Comparison of ENCODE assay signal across 23 cellular contexts in the genomic region with DNA sequence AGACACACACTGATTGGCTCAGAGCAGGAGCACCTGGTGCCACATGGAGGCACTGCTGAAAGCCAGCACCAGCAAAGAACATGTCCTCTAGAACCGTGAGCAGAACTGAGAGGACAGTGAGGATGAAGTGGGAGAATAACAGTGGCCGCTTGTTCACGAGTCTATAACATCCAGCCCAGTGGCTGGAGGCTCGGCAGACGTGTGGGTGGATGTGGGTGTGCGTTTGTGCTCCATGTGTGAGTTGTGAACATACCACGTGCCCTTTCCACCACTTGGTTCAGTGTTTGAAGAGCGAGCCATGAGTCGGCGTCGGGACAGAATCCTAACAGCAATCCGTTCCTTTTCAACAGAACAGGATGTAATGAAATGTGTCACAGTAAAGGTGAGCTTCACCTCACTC.
DNase-seq lines count a peak whose midpoint lies in the region; ATAC-seq, FAIRE-seq and TF ChIP-seq lines count a peak whose summit lies in the region.
"Had no signal": no experiment of that assay in that cellular context is flagged by ENCODE, and none has a peak within 500 bp of the region (broad histone marks: within the 10 kb centered on the region; RNA-seq: fewer than 3 reads in every experiment).

No MANE protein-coding gene starts in this region.

- H3K14ac ChIP-seq in H1 (ENCODE audit: insufficient read length), result no peak overlapping the region

- no peaks in the 10 kb centered on the region for H3K9me3 Mint-ChIP-seq in activated CD8-positive, alpha-beta memory T cell treated with anti-CD3 and anti-CD28 coated beads, Interleukin-2, amount 10 ng/mL, durations not matched to agents 7 days and 5 days (ENCODE audit: low read depth)

- H3K23ac ChIP-seq in H1 (ENCODE audit: insufficient read length), result no peak overlapping the region

- no peaks in the 10 kb centered on the region for H3K23me2 ChIP-seq in H1 (ENCODE audit: low read depth, low read length)

- no peak overlapping the region for H3K27ac Mint-ChIP-seq in activated CD8-positive, alpha-beta memory T cell treated with anti-CD3 and anti-CD28 coated beads, Interleukin-2, amount 10 ng/mL, durations not matched to agents 7 days and 5 days
- H3K27ac Mint-ChIP-seq: B cell; CD4-positive, CD25-positive, alpha-beta regulatory T cell; CD8-positive, alpha-beta T cell had no signal

- H4K91ac ChIP-seq in H1 (replicated peaks; ENCODE audit: insufficient read length, low read length), result peak overlapping the region; percentile 13

- no peak overlapping the region for H2AK5ac ChIP-seq in H1 (ENCODE audit: low read depth, low read length)

- H4K20me1 ChIP-seq in H1 (replicated peaks in 1 of 2; ENCODE audit: control insufficient read depth in 1 of 2, insufficient read depth in 2 of 2, low read length in 2 of 2) (no peaks in the 10 kb centered on the region), HepG2 (ENCODE audit: insufficient read depth, low read length) (no peaks in the 10 kb centered on the region)
- H4K20me1 ChIP-seq: BLaER1 had no signal

- no peak for TF ChIP-seq RAD21 in H1 (IDR thresholded peaks at IDR 0.05 in 1 of 2, conservative IDR thresholded peaks at IDR 0.05 in 1 of 2; ENCODE audit: low read depth in 2 of 2, low read length in 2 of 2)
- no peak for TF ChIP-seq RAD21 in HepG2 (CRISPR knock-in tag; IDR thresholded peaks at IDR 0.05)

- no peak overlapping the region for H3K18ac ChIP-seq in H1 (ENCODE audit: extremely low read depth, low read length)

- H3K4me2 ChIP-seq in H1 (ENCODE audit: insufficient read depth in 1 of 2, low read depth in 2 of 2, low read length in 2 of 2) (no peak overlapping the region), HepG2 (ENCODE audit: low read depth, low read length) (no peak overlapping the region)
- H3K4me2 ChIP-seq: BLaER1 had no signal

- no peak for TF ChIP-seq EP300 in H1 (IDR thresholded peaks at IDR 0.05; ENCODE audit: borderline replicate concordance in 1 of 2, low read depth in 2 of 2, low read length in 2 of 2)
- TF ChIP-seq EP300 in HepG2 (IDR thresholded peaks at IDR 0.05; ENCODE audit: low read depth in 2 of 2, low read length in 2 of 2), result no peak
- no peak for TF ChIP-seq EP300 in HepG2 (CRISPR knock-in tag; IDR thresholded peaks at IDR 0.05; ENCODE audit: borderline replicate concordance)

- H3K27ac ChIP-seq in H1 (ENCODE audit: low read depth, low read length) (no peak overlapping the region), HepG2 (ENCODE audit: extremely low read length, insufficient read depth, low read length) (no peak overlapping the region)
- H3K27ac ChIP-seq: 22Rv1, BLaER1, C4-2B had no signal

- H4K8ac ChIP-seq in H1 (ENCODE audit: extremely low read depth, insufficient read depth, low read length), result no peak overlapping the region; the same call in 1 of the 2 replicates

- no peak overlapping the region; the same call in 1 of the 2 replicates for H2BK12ac ChIP-seq in H1 (ENCODE audit: low read depth, low read length)

- POLR2A ChIA-PET in H1 (lab: Charles Lee; ENCODE audit: partially characterized antibody) (no interaction called here), HepG2 (lab: Yijun Ruan, JAX) (no interaction called here)

- H2BK120ac ChIP-seq in H1 (replicated peaks; ENCODE audit: low read depth, low read length), result no peak overlapping the region

- DNase-seq in activated CD8-positive, alpha-beta memory T cell treated with anti-CD3 and anti-CD28 coated beads, Interleukin-2, amount 50 U/mL, for 48 hours, result peak; percentile 28
- DNase-seq in activated CD8-positive, alpha-beta memory T cell treated with anti-CD3 and anti-CD28 coated beads, Interleukin-2, amount 10 ng/mL, durations not matched to agents 7 days and 5 days, result no peak
- DNase-seq in H1 (ENCODE audit: low read depth in 1 of 2, low spot score in 2 of 2) (no peak), HepG2 (ENCODE audit: low spot score) (no peak), urothelium cell line (ENCODE audit: low spot score) (no peak)
- DNase-seq: Caco-2; CD4-positive, CD25-positive, alpha-beta regulatory T cell; CD8-positive, alpha-beta T cell; DMS79; EL; GDM1; GOT3; H7; HCEC 1CT had no signal

- H3K27me3 Mint-ChIP-seq in activated CD8-positive, alpha-beta memory T cell treated with anti-CD3 and anti-CD28 coated beads, Interleukin-2, amount 10 ng/mL, durations not matched to agents 7 days and 5 days, result no peaks in the 10 kb centered on the region
- H3K27me3 Mint-ChIP-seq: B cell; CD4-positive, CD25-positive, alpha-beta regulatory T cell had no signal

- H3K4me1 Mint-ChIP-seq in activated CD8-positive, alpha-beta memory T cell treated with anti-CD3 and anti-CD28 coated beads, Interleukin-2, amount 10 ng/mL, durations not matched to agents 7 days and 5 days, result no peaks in the 10 kb centered on the region
- H3K4me1 Mint-ChIP-seq: B cell; CD4-positive, CD25-positive, alpha-beta regulatory T cell had no signal

- H3K4me1 ChIP-seq in H1 (replicated peaks in 1 of 4; ENCODE audit: control insufficient read depth in 3 of 4, insufficient read depth in 4 of 4, low read length in 3 of 4), result peaks cover 0 to 3% (median 0%) of the 10 kb centered on the region in 4 experiments; a peak in 1 of 7 replicates
- no peaks in the 10 kb centered on the region for H3K4me1 ChIP-seq in HepG2 (ENCODE audit: insufficient read depth, low read length)
- H3K4me1 ChIP-seq: Caco-2 had no signal

- TF ChIP-seq POLR2A in H1 (IDR thresholded peaks at IDR 0.05; ENCODE audit: control extremely low read depth in 1 of 2, low read depth in 2 of 2, low read length in 2 of 2) (no peak), HepG2 (IDR thresholded peaks at IDR 0.05; ENCODE audit: insufficient read depth in 1 of 2, low read depth in 2 of 2, low read length in 2 of 2) (no peak)

- peaks cover 0 to 2% (median 0%) of the 10 kb centered on the region in 4 experiments; a peak in 2 of 7 replicates for H3K27me3 ChIP-seq in H1 (replicated peaks in 1 of 4; ENCODE audit: control insufficient read depth in 3 of 4, extremely low read depth in 1 of 4, insufficient read depth in 3 of 4, low read length in 3 of 4)
- H3K27me3 ChIP-seq in HepG2 (ENCODE audit: control insufficient read depth in 1 of 2, insufficient read depth in 2 of 2, low read length in 2 of 2), result peaks cover 4 to 37% of the 10 kb centered on the region in 2 experiments; a peak in 4 of 5 replicates

- no peak overlapping the region; the same call in 1 of the 2 replicates for H2BK15ac ChIP-seq in H1 (ENCODE audit: low read length)

- ATAC-seq in activated CD8-positive, alpha-beta memory T cell treated with anti-CD3 and anti-CD28 coated beads, Interleukin-2, amount 10 ng/mL, durations not matched to agents 7 days and 5 days, result no peak
- ATAC-seq in HepG2, result no peak
- ATAC-seq in HG03159 (IDR thresholded peaks at IDR 0.05; ENCODE audit: unreplicated experiment), result no peak
- no peak for ATAC-seq in GM19328 (IDR thresholded peaks at IDR 0.05; ENCODE audit: unreplicated experiment)
- ATAC-seq in GM21723 (IDR thresholded peaks at IDR 0.05; ENCODE audit: unreplicated experiment), result no peak
- ATAC-seq: CD8-positive, alpha-beta T cell had no signal

- intact Hi-C loops in HepG2 (cut with micrococcal nuclease; ENCODE audit: unreplicated experiment), result no loop called here

- no peak overlapping the region for H2BK5ac ChIP-seq in H1 (ENCODE audit: low read depth, low read length)

- 80% methylated on average over 12 of the region's 12 CpGs; no CpG with 5 or more reads in 1 of the 2 experiments for WGBS in H1 (ENCODE audit: extremely low coverage in 1 of 2, insufficient coverage in 1 of 2, insufficient read length in 1 of 2, insufficient replicate concordance in 2 of 2, low coverage in 1 of 2, low lambda C conversion rate in 2 of 2, missing lambda C conversion rate in 1 of 2), 2 experiments
- WGBS in HepG2 (ENCODE audit: low lambda C conversion rate), result 7% methylated on average over 3 of the region's 12 CpGs

- H3K79me2 ChIP-seq in H1 (ENCODE audit: control insufficient read depth in 1 of 2, insufficient read depth in 2 of 2, low read length in 2 of 2), result no peaks in the 10 kb centered on the region
- no peaks in the 10 kb centered on the region for H3K79me2 ChIP-seq in HepG2 (ENCODE audit: insufficient read depth, low read length)

- no peak overlapping the region for H3K4me3 Mint-ChIP-seq in activated CD8-positive, alpha-beta memory T cell treated with anti-CD3 and anti-CD28 coated beads, Interleukin-2, amount 10 ng/mL, durations not matched to agents 7 days and 5 days
- H3K4me3 Mint-ChIP-seq: B cell; CD4-positive, CD25-positive, alpha-beta regulatory T cell; CD8-positive, alpha-beta T cell had no signal

- H3K9me3 ChIP-seq in H1 (ENCODE audit: insufficient read depth in 2 of 2, low read depth in 1 of 2, low read length in 1 of 2) (no peaks in the 10 kb centered on the region; a peak in 1 of 4 replicates), HepG2 (ENCODE audit: low read length) (no peaks in the 10 kb centered on the region)
- H3K9me3 ChIP-seq: BLaER1, Caco-2 had no signal

- no peaks in the 10 kb centered on the region for H3K36me3 ChIP-seq in H1 (ENCODE audit: control insufficient read depth in 2 of 4, insufficient read depth in 4 of 4, low read length in 3 of 4)
- H3K36me3 ChIP-seq in HepG2 (replicated peaks in 1 of 2; ENCODE audit: control insufficient read depth in 1 of 2, insufficient read depth in 2 of 2, low read length in 2 of 2), result no peaks in the 10 kb centered on the region
- H3K36me3 ChIP-seq: BLaER1 had no signal

- no peaks in the 10 kb centered on the region for H3K36me3 Mint-ChIP-seq in activated CD8-positive, alpha-beta memory T cell treated with anti-CD3 and anti-CD28 coated beads, Interleukin-2, amount 10 ng/mL, durations not matched to agents 7 days and 5 days
- H3K36me3 Mint-ChIP-seq: CD4-positive, CD25-positive, alpha-beta regulatory T cell; CD8-positive, alpha-beta T cell had no signal

- no peak overlapping the region for H3K56ac ChIP-seq in H1 (replicated peaks; ENCODE audit: insufficient read length, low read depth, low read length)

- no peak overlapping the region for H2BK20ac ChIP-seq in H1 (ENCODE audit: low read length)

- TF ChIP-seq CTCF in H1 (IDR thresholded peaks at IDR 0.05; ENCODE audit: control extremely low read depth in 1 of 3, insufficient read depth in 1 of 3, low read depth in 1 of 3, low read length in 3 of 3) (no peak), HepG2 (CRISPR knock-in tag; IDR thresholded peaks at IDR 0.05) (no peak)

- in situ Hi-C loops in HepG2 (cut with HindIII; ENCODE audit: extremely low pct_ligation_motif_present, low pct_unique_long_range_greater_than_20kb), result no loop called here

- H3K79me1 ChIP-seq in H1 (ENCODE audit: low read depth, low read length), result no peaks in the 10 kb centered on the region

- H3K4me3 ChIP-seq in H1 (ENCODE audit: extremely low read depth in 1 of 4, insufficient read depth in 2 of 4, low read depth in 3 of 4, low read length in 4 of 4) (no peak overlapping the region), HepG2 (replicated peaks in 1 of 3; ENCODE audit: insufficient read depth in 1 of 3, low read depth in 2 of 3, low read length in 3 of 3) (no peak overlapping the region)
- H3K4me3 ChIP-seq: BLaER1 had no signal

- H3K4ac ChIP-seq in H1 (replicated peaks; ENCODE audit: insufficient read length, low read depth, low read length), result no peak overlapping the region

- CTCF ChIA-PET in activated CD8-positive, alpha-beta memory T cell treated with anti-CD3 and anti-CD28 coated beads, Interleukin-2, amount 10 ng/mL, durations not matched to agents 7 days and 5 days (lab: Charles Lee), result no interaction called here
- CTCF ChIA-PET in H1 (lab: Charles Lee; ENCODE audit: partially characterized antibody), result interaction anchor here (1.1 kb wide), 1 partner anchor 9 kb away, joined by 6 read pairs; no protein-coding TSS in a partner anchor
- CTCF ChIA-PET in HepG2 (lab: Yijun Ruan, JAX; ENCODE audit: low intra/inter-chr PET ratio, low total read pairs), result no interaction called here

- FAIRE-seq in H1 (lab: Jason Lieb, UNC) (no peak), HepG2 (lab: Jason Lieb, UNC) (no peak), urothelium cell line (lab: Jason Lieb, UNC) (peak; percentile 68)
- FAIRE-seq: A204.1, GM12891 had no signal

- H3K9ac ChIP-seq in H1 (replicated peaks in 1 of 4; ENCODE audit: extremely low read depth in 1 of 4, low read depth in 3 of 4, low read length in 3 of 4), result no peak overlapping the region
- H3K9ac ChIP-seq in HepG2 (ENCODE audit: insufficient read depth, low read depth, low read length), result no peak overlapping the region
- H3K9ac ChIP-seq: BLaER1 had no signal

- H4K5ac ChIP-seq in H1 (ENCODE audit: insufficient read length, low read depth, low read length), result no peak overlapping the region

- H2AFZ ChIP-seq in H1 (ENCODE audit: low read length) (no peak overlapping the region), HepG2 (ENCODE audit: low read length) (no peak overlapping the region)

- BruUV-seq in HepG2 (replicated peaks; lab: Mats Ljungman, UMichigan), result no TSS peak
